Comparison of ENCODE assay signal across 26 cellular contexts in genomic region chr3:104367000-104367399, GRCh38.
A peak's percentile ranks its signal among the peaks of the same experiment; 100 is the strongest.
DNase-seq lines count a peak whose midpoint lies in the region; ATAC-seq, FAIRE-seq and TF ChIP-seq lines count a peak whose summit lies in the region.
"Had no signal": no experiment of that assay in that cellular context is flagged by ENCODE, and none has a peak within 500 bp of the region (broad histone marks: within the 10 kb centered on the region; RNA-seq: fewer than 3 reads in every experiment).

No MANE protein-coding gene starts in this region.

- ATAC-seq in A549 (no peak), GM21723 (IDR thresholded peaks at IDR 0.05; ENCODE audit: unreplicated experiment) (no peak), HG02623 (IDR thresholded peaks at IDR 0.05; ENCODE audit: unreplicated experiment) (no peak)
- ATAC-seq: activated CD8-positive, alpha-beta T cell treated with anti-CD3 and anti-CD28 coated beads for 36 hours; body of pancreas; esophagus mucosa; foreskin keratinocyte; left colon; stimulated activated effector memory CD8-positive, alpha-beta T cell treated with anti-CD3 and anti-CD28 coated beads, Interleukin-12 subunit alpha, Interleukin-12 subunit beta, amount 100 ng/mL, for 72 hours had no signal

- no peaks in the 10 kb centered on the region for H4K20me1 ChIP-seq in osteoblast (ENCODE audit: insufficient read depth, low read length)

- no peaks in the 10 kb centered on the region for H3K27me3 ChIP-seq in cardiac muscle cell
- no peaks in the 10 kb centered on the region for H3K27me3 ChIP-seq in osteoblast (ENCODE audit: insufficient read depth, low read length)
- H3K27me3 ChIP-seq: adrenal gland, body of pancreas, foreskin keratinocyte, hepatocyte had no signal

- H3K27ac ChIP-seq in A549 (no peak overlapping the region), cardiac muscle cell (no peak overlapping the region), osteoblast (ENCODE audit: low read depth, low read length) (no peak overlapping the region), kidney (ENCODE audit: low read depth in 2 of 2, low read length in 2 of 2) (no peak overlapping the region)
- H3K27ac ChIP-seq: adrenal gland, body of pancreas, foreskin keratinocyte, hepatocyte had no signal

- FAIRE-seq in A549 (lab: Jason Lieb, UNC) (no peak), kidney (lab: Jason Lieb, UNC) (no peak)

- no peaks in the 10 kb centered on the region for H3K79me2 ChIP-seq in osteoblast (ENCODE audit: insufficient read depth, low read length)
- H3K79me2 ChIP-seq: hepatocyte had no signal

- H3K4me1 ChIP-seq in A549, result peaks cover 25% of the 10 kb centered on the region; the same call in 2 of the 3 replicates
- H3K4me1 ChIP-seq in cardiac muscle cell (ENCODE audit: low read depth), result no peaks in the 10 kb centered on the region
- H3K4me1 ChIP-seq in osteoblast (ENCODE audit: insufficient read depth, low read length), result no peaks in the 10 kb centered on the region
- no peaks in the 10 kb centered on the region for H3K4me1 ChIP-seq in kidney (ENCODE audit: control insufficient read depth in 1 of 2, insufficient read depth in 1 of 2, low read depth in 1 of 2, low read length in 2 of 2)
- H3K4me1 ChIP-seq: adrenal gland, body of pancreas, foreskin keratinocyte had no signal

- H3K36me3 ChIP-seq in cardiac muscle cell (no peaks in the 10 kb centered on the region), osteoblast (ENCODE audit: insufficient read depth, low read length) (no peaks in the 10 kb centered on the region), kidney (ENCODE audit: control insufficient read depth in 1 of 2, insufficient read depth in 2 of 2, low read length in 2 of 2) (no peaks in the 10 kb centered on the region)
- H3K36me3 ChIP-seq: adrenal gland had no signal

- intact Hi-C loops in kidney (cut with DNase I), result no loop called here

- no peak for TF ChIP-seq EP300 in A549 (IDR thresholded peaks at IDR 0.05)

- no peak for TF ChIP-seq POLR2A in A549 (IDR thresholded peaks at IDR 0.05; ENCODE audit: low read length)

- H2AFZ ChIP-seq in osteoblast (ENCODE audit: low read length), result peak overlapping the region; percentile 17
- H2AFZ ChIP-seq: hepatocyte had no signal

- TF ChIP-seq CTCF in A549 (IDR thresholded peaks at IDR 0.05), result no peak
- no peak for TF ChIP-seq CTCF in cardiac muscle cell (IDR thresholded peaks at IDR 0.05; ENCODE audit: low read depth, low read length)
- no peak for TF ChIP-seq CTCF in osteoblast (IDR thresholded peaks at IDR 0.05; ENCODE audit: extremely low read depth, low read depth, low read length)
- TF ChIP-seq CTCF in kidney (IDR thresholded peaks at IDR 0.05; ENCODE audit: borderline replicate concordance, extremely low read depth, insufficient read depth), result no peak

- POLR2A ChIA-PET in A549 (lab: Yijun Ruan, JAX), result no interaction called here

- H3K4me3 ChIP-seq in A549, result no peak overlapping the region
- H3K4me3 ChIP-seq in cardiac muscle cell, result no peak overlapping the region
- no peak overlapping the region for H3K4me3 ChIP-seq in osteoblast (ENCODE audit: insufficient read depth, low read length)
- no peak overlapping the region for H3K4me3 ChIP-seq in kidney (ENCODE audit: low read length in 2 of 2)
- H3K4me3 ChIP-seq: adrenal gland, body of pancreas, hepatocyte had no signal

- in situ Hi-C loops in SK-MEL-5 (cut with HindIII; ENCODE audit: low pct_unique_long_range_greater_than_20kb, low sequenced_read_pairs), result no loop called here

- H3K9me3 ChIP-seq in A549 (no peaks in the 10 kb centered on the region), cardiac muscle cell (ENCODE audit: low read depth) (no peaks in the 10 kb centered on the region), osteoblast (ENCODE audit: low read depth, low read length) (no peaks in the 10 kb centered on the region), kidney (ENCODE audit: control insufficient read depth in 1 of 2, low read length in 2 of 2) (no peaks in the 10 kb centered on the region)
- H3K9me3 ChIP-seq: body of pancreas had no signal

- no peak overlapping the region for H3K9ac ChIP-seq in kidney (ENCODE audit: low read length in 2 of 2)

- CTCF ChIA-PET in A549 (lab: Yijun Ruan, JAX), result no interaction called here

- DNase-seq in A549 (ENCODE audit: low read depth in 1 of 2, low spot score in 1 of 2) (no peak), SK-MEL-5 (ENCODE audit: low read depth, low spot score) (peak; percentile 99), cardiac muscle cell (ENCODE audit: low read depth in 1 of 2, low spot score in 1 of 2) (peak; percentile 2 to 18), osteoblast (ENCODE audit: insufficient read length, low spot score, missing footprints) (no peak), kidney (no peak)
- DNase-seq in activated CD4-positive, alpha-beta T cell treated with anti-CD3 and anti-CD28 coated beads for 1 hour, result no peak
- DNase-seq: activated CD8-positive, alpha-beta T cell treated with anti-CD3 and anti-CD28 coated beads for 36 hours; activated naive CD4-positive, alpha-beta T cell treated with anti-CD3 and anti-CD28 coated beads for 36 hours; body of pancreas; CD4-positive, alpha-beta T cell; cerebellar nuclear complex; dermis blood vessel endothelial cell; endodermal cell; foreskin keratinocyte; left colon; NCI-H1092 treated with DMSO at 0.1 percent for 48 hours; NCI-H1694 treated with DMSO at 0.1 percent for 48 hours; NCI-H2171; RPMI8226; stimulated activated CD4-positive, alpha-beta T cell treated with anti-CD3 and anti-CD28 coated beads, Interleukin-15, amount 100 ng/mL, for 24 hours had no signal

- no peak for TF ChIP-seq RAD21 in A549 (conservative IDR thresholded peaks at IDR 0.05 in 1 of 2, IDR thresholded peaks at IDR 0.05 in 1 of 2)

- 12% methylated on average over 3 of the region's 3 CpGs for WGBS in A549 (ENCODE audit: missing lambda C conversion rate)

- H3K4me2 ChIP-seq in A549 (peak overlapping the region; percentile 31; the same call in 2 of the 3 replicates), osteoblast (ENCODE audit: insufficient read depth, low read length) (no peak overlapping the region)
- H3K4me2 ChIP-seq: hepatocyte had no signal

TF ChIP-seq in A549, 52 proteins besides CTCF, POLR2A, EP300 and RAD21:
- TF ChIP-seq PBX3 (IDR thresholded peaks at IDR 0.05) (no peak), MAFK (IDR thresholded peaks at IDR 0.05; ENCODE audit: partially characterized antibody) (no peak), HDAC2 (IDR thresholded peaks at IDR 0.05) (no peak), POLR2AphosphoS2 (conservative IDR thresholded peaks at IDR 0.05; ENCODE audit: low read length) (no peak), ZC3H11A (IDR thresholded peaks at IDR 0.05) (no peak), RCOR1 (IDR thresholded peaks at IDR 0.05; ENCODE audit: low read depth, low read length) (no peak), CBX2 (IDR thresholded peaks at IDR 0.05; ENCODE audit: borderline replicate concordance, low read depth) (no peak), MYC (IDR thresholded peaks at IDR 0.05; ENCODE audit: borderline replicate concordance, low read length) (no peak)

Comparison
In these comparisons a context has a peak if more than half of its experiments do, and no peak if none do; other contexts are left out.
1. DNase-seq: peak in SK-MEL-5 (single experiment) and cardiac muscle cell (2 of 2); none in A549 (0 of 2), osteoblast (single experiment), activated CD4-positive, alpha-beta T cell treated with anti-CD3 and anti-CD28 coated beads for 1 hour (single experiment) and kidney (single experiment).